In the genomic region with DNA sequence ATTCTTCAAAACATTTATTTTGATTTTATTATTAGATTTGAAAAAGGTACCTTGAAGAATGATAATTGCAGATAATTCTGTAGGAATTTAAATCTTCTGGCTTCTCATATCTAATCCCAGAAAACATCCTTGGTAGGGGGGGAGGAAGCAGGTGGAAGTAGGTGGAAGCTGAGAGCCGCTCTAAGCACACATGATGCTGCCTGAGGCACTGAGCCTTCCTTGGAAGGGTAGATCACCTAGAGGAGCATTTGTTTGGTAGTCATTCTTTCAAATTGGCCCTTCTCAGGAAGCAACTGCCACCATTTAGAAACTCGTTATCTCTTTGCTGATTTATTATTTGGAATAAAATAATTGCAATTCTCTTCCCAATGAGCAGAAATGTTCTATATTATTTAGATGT, we compare ENCODE assay signal across 1 cellular context.
TF ChIP-seq lines count a peak whose summit lies in the region.

No MANE protein-coding gene starts in this region.

TF ChIP-seq in IMR-90, 13 proteins besides CTCF, POLR2A, EP300 and RAD21 (continued from another document):
- TF ChIP-seq MAFK (IDR thresholded peaks at IDR 0.05; ENCODE audit: low read depth, low read length): no peak
